ENCODE assay signal across 10 cellular contexts in the genomic region with DNA sequence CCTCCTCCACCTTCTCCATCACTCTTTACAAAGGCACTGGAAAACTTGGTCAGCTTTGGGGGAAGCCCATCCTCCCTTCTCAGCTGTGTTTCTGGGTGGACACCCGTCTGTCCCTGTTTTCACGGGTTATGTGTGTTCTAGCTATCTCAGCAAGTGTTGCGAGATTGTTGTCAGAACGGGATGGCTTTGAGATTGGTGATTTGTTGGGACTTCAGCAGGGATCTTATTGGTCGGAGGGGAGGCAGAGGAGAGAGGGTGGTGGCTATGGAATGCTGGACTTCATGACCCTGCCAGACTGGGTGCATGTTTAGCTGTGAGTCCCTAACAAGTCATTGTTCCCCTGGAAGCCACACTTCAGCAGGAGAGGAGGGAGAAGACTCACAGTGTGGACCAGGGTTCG. TPM values are rescaled to one million over a fixed set of nuclear protein-coding genes. Genes with fewer than 3 reads are reported as not detected.
DNase-seq lines count a peak whose midpoint lies in the region; ATAC-seq and TF ChIP-seq lines count a peak whose summit lies in the region.
"Had no signal": no experiment of that assay in that cellular context is flagged by ENCODE, and none has a peak within 500 bp of the region (broad histone marks: within the 10 kb centered on the region; RNA-seq: fewer than 3 reads in every experiment).

No MANE protein-coding gene starts in this region.

- no peak overlapping the region for H3K27ac ChIP-seq in endodermal cell (ENCODE audit: low read depth, low read length)
- peak overlapping the region; percentile 98 for H3K27ac ChIP-seq in psoas muscle

- DNase-seq in T-helper 2 cell treated with Interferon-gamma antibody and Interleukin-4, amounts not matched to agents 5 μg/mL and 100 μg/mL, for 36 hours (ENCODE audit: low spot score) = no peak
- no peak for DNase-seq in T-helper 2 cell
- DNase-seq in T-helper 17 cell = no peak
- no peak for DNase-seq in endodermal cell
- no peak for DNase-seq in psoas muscle
- DNase-seq in midbrain (lab: John Stamatoyannopoulos, UW) = no peak
- DNase-seq in H4 (ENCODE audit: low spot score) = no peak
- DNase-seq: SHP77; stimulated activated CD4-positive, alpha-beta T cell treated with anti-CD3 and anti-CD28 coated beads, Interleukin-2, amount 100 ng/mL, for 24 hours had no signal

- H3K36me3 ChIP-seq in endodermal cell (ENCODE audit: control insufficient read depth, insufficient read depth, low read length) = peaks cover 54% of the 10 kb centered on the region
- H3K36me3 ChIP-seq in psoas muscle (ENCODE audit: insufficient read depth in 1 of 2, low read depth in 1 of 2) = peaks cover 7 to 46% of the 10 kb centered on the region in 2 donors

- intact Hi-C loops in psoas muscle (cut with DNase I) = no loop called here

- peaks cover 39% of the 10 kb centered on the region for H3K36me3 Mint-ChIP-seq in T-helper 2 cell treated with Interferon-gamma antibody and Interleukin-4, amounts not matched to agents 5 μg/mL and 100 μg/mL, for 36 hours (ENCODE audit: low read depth)
- peaks cover 5% of the 10 kb centered on the region for H3K36me3 Mint-ChIP-seq in T-helper 17 cell (ENCODE audit: low read depth)
- H3K36me3 Mint-ChIP-seq in endodermal cell (ENCODE audit: low read depth) = peaks cover 51% of the 10 kb centered on the region

- peak overlapping the region; percentile 87 for H3K4me3 Mint-ChIP-seq in T-helper 2 cell treated with Interferon-gamma antibody and Interleukin-4, amounts not matched to agents 5 μg/mL and 100 μg/mL, for 36 hours
- H3K4me3 Mint-ChIP-seq in T-helper 17 cell (no peak overlapping the region), endodermal cell (peak overlapping the region; percentile 88)

- ATAC-seq in T-helper 17 cell = no peak
- ATAC-seq in psoas muscle = no peak
- no peak for ATAC-seq in HG02588 (IDR thresholded peaks at IDR 0.05; ENCODE audit: unreplicated experiment)

- H3K4me1 Mint-ChIP-seq in T-helper 2 cell treated with Interferon-gamma antibody and Interleukin-4, amounts not matched to agents 5 μg/mL and 100 μg/mL, for 36 hours (ENCODE audit: low read depth) = peaks cover 29% of the 10 kb centered on the region
- peaks cover 28% of the 10 kb centered on the region for H3K4me1 Mint-ChIP-seq in T-helper 17 cell
- peaks cover 25% of the 10 kb centered on the region for H3K4me1 Mint-ChIP-seq in endodermal cell

- H3K4me3 ChIP-seq in endodermal cell (ENCODE audit: low read length) = peak overlapping the region; percentile 92
- H3K4me3 ChIP-seq in psoas muscle = peak overlapping the region; percentile 10

- H3K9me3 Mint-ChIP-seq in T-helper 2 cell treated with Interferon-gamma antibody and Interleukin-4, amounts not matched to agents 5 μg/mL and 100 μg/mL, for 36 hours = no peaks in the 10 kb centered on the region
- no peaks in the 10 kb centered on the region for H3K9me3 Mint-ChIP-seq in endodermal cell

- peaks cover 2% of the 10 kb centered on the region for H3K4me1 ChIP-seq in endodermal cell (ENCODE audit: control insufficient read depth, insufficient read depth, low read length)
- peaks cover 14% of the 10 kb centered on the region for H3K4me1 ChIP-seq in psoas muscle

- no peak for TF ChIP-seq CTCF in endodermal cell (conservative IDR thresholded peaks at IDR 0.05)
- no peak for TF ChIP-seq CTCF in psoas muscle (IDR thresholded peaks at IDR 0.05)

- H3K27ac Mint-ChIP-seq in T-helper 2 cell treated with Interferon-gamma antibody and Interleukin-4, amounts not matched to agents 5 μg/mL and 100 μg/mL, for 36 hours = no peak overlapping the region
- H3K27ac Mint-ChIP-seq in T-helper 17 cell = peak overlapping the region; percentile 94
- peak overlapping the region; percentile 14 for H3K27ac Mint-ChIP-seq in endodermal cell

- no peaks in the 10 kb centered on the region for H3K27me3 Mint-ChIP-seq in T-helper 2 cell treated with Interferon-gamma antibody and Interleukin-4, amounts not matched to agents 5 μg/mL and 100 μg/mL, for 36 hours (ENCODE audit: low read depth)
- H3K27me3 Mint-ChIP-seq in T-helper 17 cell = no peaks in the 10 kb centered on the region
- H3K27me3 Mint-ChIP-seq in endodermal cell (ENCODE audit: insufficient read depth) = no peaks in the 10 kb centered on the region

- H3K9ac ChIP-seq in endodermal cell (ENCODE audit: extremely low read depth, low read length, poor library complexity, severe bottlenecking) = no peak overlapping the region

- H3K27me3 ChIP-seq in endodermal cell (ENCODE audit: control insufficient read depth, insufficient read depth, low read length, poor library complexity, severe bottlenecking) (no peaks in the 10 kb centered on the region), psoas muscle (ENCODE audit: insufficient read depth in 3 of 3, low read length in 2 of 3) (no peaks in the 10 kb centered on the region)

- 81 to 89% methylated on average over 5 to 6 of the region's 6 CpGs for WGBS in endodermal cell (ENCODE audit: insufficient coverage in 1 of 2, insufficient read length in 1 of 2), 2 experiments
- 80 to 81% (median 80%) methylated on average over 6 of the region's 6 CpGs for WGBS in psoas muscle, 3 donors

- H3K9me3 ChIP-seq in T-helper 17 cell (ENCODE audit: control insufficient read depth, low read length, poor library complexity, severe bottlenecking) (no peaks in the 10 kb centered on the region), endodermal cell (ENCODE audit: control insufficient read depth, low read length) (no peaks in the 10 kb centered on the region), psoas muscle (no peaks in the 10 kb centered on the region)

RNA-seq across cellular contexts. Expression of a gene that starts 2.1 kb away (rescaled TPM):
- total RNA-seq in T-helper 17 cell (10 to 100 TPM; 65.7 to 76.1 TPM), endodermal cell (100 to 1,000 TPM; 120 to 257 TPM), psoas muscle (100 to 1,000 TPM in 3 of 4 donors, 10 to 100 TPM in 1; 98.1 to 127 (median 112) TPM)
- polyA plus RNA-seq in endodermal cell (2013, experiment 1 of 2) = 74.6 TPM
- polyA plus RNA-seq in endodermal cell (2013, experiment 2 of 2) = 74.4 TPM
- 10 to 100 TPM; 43.1 to 85.1 (median 49.5) TPM for polyA plus RNA-seq in psoas muscle
- total RNA-seq in H4 (2014; rRNA removed; shearing (Covaris generic)) = 86.2 and 91.4 TPM in 2 replicates

RNA-seq across cellular contexts. Expression of a gene that starts 3.0 kb away (rescaled TPM):
- total RNA-seq in T-helper 17 cell = under 1 TPM; 0.65 to 0.87 TPM
- total RNA-seq in endodermal cell = 10 to 100 TPM; 53.1 to 63.9 TPM
- polyA plus RNA-seq in endodermal cell (2013, experiment 1 of 2) = 87.9 TPM
- polyA plus RNA-seq in endodermal cell (2013, experiment 2 of 2) = 84.7 TPM
- total RNA-seq in psoas muscle = 1 to 10 TPM in 1 of 4 donors, under 1 TPM in 2, not detected in 1; 0.79 to 1.1 (median 0.92) TPM
- polyA plus RNA-seq in psoas muscle = 1 to 10 TPM in 1 of 3 donors, under 1 TPM in 2; 0.21 to 3.3 (median 0.56) TPM
- total RNA-seq in H4 (2014; rRNA removed; shearing (Covaris generic)) = 75.3 and 101 TPM in 2 replicates

RNA-seq across cellular contexts. Expression of a gene that starts 13.3 kb away (rescaled TPM):
- total RNA-seq in T-helper 17 cell = 100 to 1,000 TPM; 140 to 144 TPM
- total RNA-seq in endodermal cell = 1,000 to 10,000 TPM in 1 of 2 donors, 100 to 1,000 TPM in 1; 805 to 1,294 TPM
- 843 TPM for polyA plus RNA-seq in endodermal cell (2013, experiment 1 of 2)
- 801 TPM for polyA plus RNA-seq in endodermal cell (2013, experiment 2 of 2)
- total RNA-seq in psoas muscle = 100 to 1,000 TPM; 537 to 822 (median 624) TPM
- polyA plus RNA-seq in psoas muscle = 100 to 1,000 TPM; 588 to 952 (median 847) TPM
- total RNA-seq in H4 (2014; rRNA removed; shearing (Covaris generic)) = 2,242 and 2,549 TPM in 2 replicates

RNA-seq across cellular contexts. Expression of a gene that starts 13.3 kb away (rescaled TPM):
- total RNA-seq in T-helper 17 cell (under 1 TPM; 0.26 to 0.45 TPM), endodermal cell (10 to 100 TPM; 10.0 to 17.1 TPM), psoas muscle (under 1 TPM; 0.23 to 0.69 (median 0.33) TPM)
- polyA plus RNA-seq in endodermal cell (2013, experiment 1 of 2) = 13.5 TPM
- 10.4 TPM for polyA plus RNA-seq in endodermal cell (2013, experiment 2 of 2)
- polyA plus RNA-seq in psoas muscle = under 1 TPM; 0.13 to 0.60 (median 0.13) TPM
- total RNA-seq in H4 (2014; rRNA removed; shearing (Covaris generic)) = 0.12 and 1.0 TPM in 2 replicates

RNA-seq across cellular contexts. Expression of a gene that starts 19.1 kb away (rescaled TPM):
- total RNA-seq in T-helper 17 cell = 1 to 10 TPM; 6.7 to 8.7 TPM
- total RNA-seq in endodermal cell = 10 to 100 TPM; 34.6 to 36.5 TPM
- 6.8 TPM for polyA plus RNA-seq in endodermal cell (2013, experiment 1 of 2)
- 7.6 TPM for polyA plus RNA-seq in endodermal cell (2013, experiment 2 of 2)
- 1 to 10 TPM; 2.4 to 4.5 (median 3.2) TPM for total RNA-seq in psoas muscle
- 10 to 100 TPM in 1 of 3 donors, 1 to 10 TPM in 2; 4.3 to 10.2 (median 6.7) TPM for polyA plus RNA-seq in psoas muscle
- total RNA-seq in H4 (2014; rRNA removed; shearing (Covaris generic)) = 10.8 TPM in 2 replicates

Comparison
In these comparisons a context has a peak if more than half of its experiments do, and no peak if none do; other contexts are left out.
1. RNA of a gene that starts 3.0 kb away (total RNA-seq): 75.3 to 101 TPM in H4 and 53.1 to 63.9 TPM in endodermal cell; 0.79 to 1.1 TPM in psoas muscle and 0.65 to 0.87 TPM in T-helper 17 cell; every median in the first group is over 10 times any median in the second.